In genomic region chr14:22871962-22872832, GRCh38 we compare ENCODE assay signal across 8 cellular contexts. TPM values are rescaled to one million over a fixed set of nuclear protein-coding genes. Genes with fewer than 3 reads are reported as not detected.
DNase-seq lines count a peak whose midpoint lies in the region; ATAC-seq and TF ChIP-seq lines count a peak whose summit lies in the region.

No MANE protein-coding gene starts in this region.

- no peaks in the 10 kb centered on the region for H3K27me3 Mint-ChIP-seq in activated naive CD8-positive, alpha-beta T cell treated with anti-CD3 and anti-CD28 coated beads for 36 hours
- no peaks in the 10 kb centered on the region for H3K27me3 Mint-ChIP-seq in type B pancreatic cell

- WGBS in trophoblast cell (ENCODE audit: extremely low coverage, insufficient coverage, insufficient read length) = no CpG with 5 or more reads among the region's 54 CpGs

- peak overlapping the region; percentile 97 for H3K4me3 ChIP-seq in DOHH2 (ENCODE audit: low read length)
- peak overlapping the region; percentile 79 for H3K4me3 ChIP-seq in trophoblast cell (ENCODE audit: low read depth, low read length)

- H3K79me1 ChIP-seq in trophoblast cell (ENCODE audit: low read length) = peaks cover 11% of the 10 kb centered on the region

- intact Hi-C loops in Right ventricle myocardium superior (cut with DNase I) = no loop called here

- H3K36me3 ChIP-seq in DOHH2 (ENCODE audit: control insufficient read depth, low read length) (peaks cover 51% of the 10 kb centered on the region), trophoblast cell (ENCODE audit: control insufficient read depth in 1 of 2, insufficient read depth in 2 of 2, low read length in 2 of 2) (peaks cover 30 to 33% of the 10 kb centered on the region in 2 experiments)

- H3K14ac ChIP-seq in trophoblast cell (ENCODE audit: low read length) = peak overlapping the region; percentile 89

- H2AK5ac ChIP-seq in trophoblast cell (ENCODE audit: low read length) = peak overlapping the region; percentile 60

- ATAC-seq in GM21723 (IDR thresholded peaks at IDR 0.05; ENCODE audit: unreplicated experiment) (peak; percentile 19), Right ventricle myocardium superior (ENCODE audit: poor library complexity) (peak; percentile 61)

- H3K18ac ChIP-seq in trophoblast cell (ENCODE audit: low read length) = peak overlapping the region; percentile 96

- peaks cover 11% of the 10 kb centered on the region for H3F3A ChIP-seq in DOHH2 (ENCODE audit: control insufficient read depth, insufficient read depth)

- peak overlapping the region; percentile 91 for H4K8ac ChIP-seq in trophoblast cell (ENCODE audit: low read depth, low read length)

- peak; percentile 85 for DNase-seq in SK-MEL-5 (ENCODE audit: low read depth, low spot score)
- DNase-seq in activated naive CD8-positive, alpha-beta T cell treated with anti-CD3 and anti-CD28 coated beads for 36 hours = peak; percentile 61
- DNase-seq in Right ventricle myocardium superior = peak; percentile 84
- peak; percentile 81 to 93 for DNase-seq in trophoblast cell
- peak; percentile 87 for DNase-seq in type B pancreatic cell (ENCODE audit: extremely low spot score, unreplicated experiment)

- TF ChIP-seq CTCF in DOHH2 (IDR thresholded peaks at IDR 0.05; ENCODE audit: low read depth, low read length, poor library complexity, severe bottlenecking) (peak; percentile 97), LNCAP (IDR thresholded peaks at IDR 0.05) (peak; percentile 96), type B pancreatic cell (conservative IDR thresholded peaks at IDR 0.05) (peak; percentile 97)

- peaks cover 6% of the 10 kb centered on the region for H3K36me3 Mint-ChIP-seq in activated naive CD8-positive, alpha-beta T cell treated with anti-CD3 and anti-CD28 coated beads for 36 hours
- peaks cover 9% of the 10 kb centered on the region for H3K36me3 Mint-ChIP-seq in type B pancreatic cell

- no peaks in the 10 kb centered on the region for H3K9me2 ChIP-seq in DOHH2 (replicated peaks; ENCODE audit: control insufficient read depth, low read length)

- in situ Hi-C loops in SK-MEL-5 (cut with HindIII; ENCODE audit: low pct_unique_long_range_greater_than_20kb, low sequenced_read_pairs) = no loop called here

- peak overlapping the region; percentile 99 for H3K27ac Mint-ChIP-seq in activated naive CD8-positive, alpha-beta T cell treated with anti-CD3 and anti-CD28 coated beads for 36 hours
- peak overlapping the region; percentile 99 for H3K27ac Mint-ChIP-seq in type B pancreatic cell

- peaks cover 33% of the 10 kb centered on the region for H3K4me1 Mint-ChIP-seq in activated naive CD8-positive, alpha-beta T cell treated with anti-CD3 and anti-CD28 coated beads for 36 hours
- H3K4me1 Mint-ChIP-seq in type B pancreatic cell (ENCODE audit: unreplicated experiment) = peaks cover 14% of the 10 kb centered on the region

- peak overlapping the region; percentile 96 for H2AFZ ChIP-seq in trophoblast cell (ENCODE audit: insufficient read depth, low read length, poor library complexity)

- peak overlapping the region; percentile 82 for H4K12ac ChIP-seq in trophoblast cell (ENCODE audit: low read depth, low read length)

- H3K23ac ChIP-seq in trophoblast cell (ENCODE audit: low read length) = no peak overlapping the region

- H3K9me3 Mint-ChIP-seq in activated naive CD8-positive, alpha-beta T cell treated with anti-CD3 and anti-CD28 coated beads for 36 hours = no peaks in the 10 kb centered on the region
- H3K9me3 Mint-ChIP-seq in type B pancreatic cell = no peaks in the 10 kb centered on the region

- H2BK5ac ChIP-seq in trophoblast cell (ENCODE audit: low read depth, low read length, poor library complexity) = peak overlapping the region; percentile 97

- peaks cover 6% of the 10 kb centered on the region for H4K20me1 ChIP-seq in DOHH2 (ENCODE audit: control insufficient read depth, insufficient read depth, low read depth, low read length)

- H2BK12ac ChIP-seq in trophoblast cell (ENCODE audit: low read length) = peak overlapping the region; percentile 50

- H3K27ac ChIP-seq in DOHH2 (ENCODE audit: low read depth, low read length) (peak overlapping the region; percentile 95), trophoblast cell (ENCODE audit: low read depth, low read length) (peak overlapping the region; percentile 97)

- H3K27me3 ChIP-seq in DOHH2 (ENCODE audit: control insufficient read depth, low read length) = no peaks in the 10 kb centered on the region
- H3K27me3 ChIP-seq in trophoblast cell (ENCODE audit: insufficient read depth, low read length) = no peaks in the 10 kb centered on the region

- peak overlapping the region; percentile 89 for H3K4me3 Mint-ChIP-seq in activated naive CD8-positive, alpha-beta T cell treated with anti-CD3 and anti-CD28 coated beads for 36 hours
- peak overlapping the region; percentile 98 for H3K4me3 Mint-ChIP-seq in type B pancreatic cell

- H3K9me3 ChIP-seq in DOHH2 (ENCODE audit: control insufficient read depth, insufficient read depth, low read length) (no peaks in the 10 kb centered on the region), trophoblast cell (ENCODE audit: insufficient read depth, low read depth, low read length) (peaks cover 4% of the 10 kb centered on the region)

- H3K9ac ChIP-seq in trophoblast cell (ENCODE audit: low read length) = peak overlapping the region; percentile 89

- H3K4ac ChIP-seq in trophoblast cell (ENCODE audit: low read depth, low read length) = peak overlapping the region; percentile 94

- H4K91ac ChIP-seq in trophoblast cell (ENCODE audit: low read depth, low read length) = peak overlapping the region; percentile 93

- H3K79me2 ChIP-seq in DOHH2 (ENCODE audit: control insufficient read depth, low read length) (peaks cover 21% of the 10 kb centered on the region), trophoblast cell (ENCODE audit: control insufficient read depth, insufficient read depth, low read length, poor library complexity) (peaks cover 7% of the 10 kb centered on the region)

- H2BK120ac ChIP-seq in trophoblast cell (ENCODE audit: insufficient read depth, low read length, poor library complexity) = peak overlapping the region; percentile 94

- peak overlapping the region; percentile 93 for H3K4me2 ChIP-seq in DOHH2 (ENCODE audit: low read length)
- H3K4me2 ChIP-seq in trophoblast cell (ENCODE audit: low read length) = peak overlapping the region; percentile 97

- H3K4me1 ChIP-seq in DOHH2 (ENCODE audit: control insufficient read depth, low read length) = peaks cover 29% of the 10 kb centered on the region
- peaks cover 4 to 5% of the 10 kb centered on the region in 2 experiments for H3K4me1 ChIP-seq in trophoblast cell (ENCODE audit: control insufficient read depth in 1 of 2, insufficient read depth in 2 of 2, low read length in 2 of 2)

RNA-seq across cellular contexts. Expression of gene LRP10, which starts 0.7 kb away (rescaled TPM):
- 31.6 and 31.9 TPM in 2 replicates for total RNA-seq in SK-MEL-5 (2014; rRNA removed; shearing (Covaris generic))
- 94.4 and 118 TPM in 2 replicates for polyA plus RNA-seq in SK-MEL-5 (2015; cell fraction: cytosol; rRNA removed)
- 14.7 and 15.8 TPM in 2 replicates for polyA plus RNA-seq in SK-MEL-5 (2015; cell fraction: nucleus; rRNA removed)
- 10 to 100 TPM; 17.6 to 18.7 TPM for total RNA-seq in activated naive CD8-positive, alpha-beta T cell treated with anti-CD3 and anti-CD28 coated beads for 36 hours
- 50.8 TPM for total RNA-seq in Right ventricle myocardium superior
- polyA plus RNA-seq in trophoblast cell (2013) = 32.8 and 36.9 TPM in 2 replicates
- total RNA-seq in type B pancreatic cell (ENCODE audit: low replicate concordance) = 52.3 and 91.8 TPM in 2 replicates

RNA-seq across cellular contexts. Expression of gene REM2, which starts 10.8 kb away (rescaled TPM):
- total RNA-seq in SK-MEL-5 (2014; rRNA removed; shearing (Covaris generic)) = not detected in 2 replicates
- polyA plus RNA-seq in SK-MEL-5 (2015; cell fraction: cytosol; rRNA removed) = not detected in 2 replicates
- polyA plus RNA-seq in SK-MEL-5 (2015; cell fraction: nucleus; rRNA removed) = not detected in 2 replicates
- under 1 TPM; 0.14 to 0.19 TPM for total RNA-seq in activated naive CD8-positive, alpha-beta T cell treated with anti-CD3 and anti-CD28 coated beads for 36 hours
- total RNA-seq in Right ventricle myocardium superior (not detected), type B pancreatic cell (ENCODE audit: low replicate concordance) (1.4 and 2.0 TPM in 2 replicates)
- 0.72 and 0.82 TPM in 2 replicates for polyA plus RNA-seq in trophoblast cell (2013)

RNA-seq across cellular contexts. Expression of gene MMP14, which starts 35.8 kb away (rescaled TPM):
- total RNA-seq in SK-MEL-5 (2014; rRNA removed; shearing (Covaris generic)) = 138 and 143 TPM in 2 replicates
- 169 and 195 TPM in 2 replicates for polyA plus RNA-seq in SK-MEL-5 (2015; cell fraction: cytosol; rRNA removed)
- polyA plus RNA-seq in SK-MEL-5 (2015; cell fraction: nucleus; rRNA removed) = 94.0 and 104 TPM in 2 replicates
- total RNA-seq in activated naive CD8-positive, alpha-beta T cell treated with anti-CD3 and anti-CD28 coated beads for 36 hours = 1 to 10 TPM; 1.1 to 1.8 TPM
- total RNA-seq in Right ventricle myocardium superior (22.5 TPM), type B pancreatic cell (ENCODE audit: low replicate concordance) (115 and 137 TPM in 2 replicates)
- 1,258 and 1,302 TPM in 2 replicates for polyA plus RNA-seq in trophoblast cell (2013)

RNA-seq across cellular contexts. Expression of gene MRPL52, which starts 42.5 kb away (rescaled TPM):
- total RNA-seq in SK-MEL-5 (2014; rRNA removed; shearing (Covaris generic)) = 43.9 and 65.2 TPM in 2 replicates
- 36.3 and 49.9 TPM in 2 replicates for polyA plus RNA-seq in SK-MEL-5 (2015; cell fraction: cytosol; rRNA removed)
- polyA plus RNA-seq in SK-MEL-5 (2015; cell fraction: nucleus; rRNA removed) = 31.1 and 39.0 TPM in 2 replicates
- total RNA-seq in activated naive CD8-positive, alpha-beta T cell treated with anti-CD3 and anti-CD28 coated beads for 36 hours = 100 to 1,000 TPM; 154 to 170 TPM
- total RNA-seq in Right ventricle myocardium superior (110 TPM), type B pancreatic cell (ENCODE audit: low replicate concordance) (88.5 and 96.6 TPM in 2 replicates)
- polyA plus RNA-seq in trophoblast cell (2013) = 216 and 219 TPM in 2 replicates

RNA-seq across cellular contexts. Expression of gene RBM23, which starts 46.8 kb away (rescaled TPM):
- total RNA-seq in SK-MEL-5 (2014; rRNA removed; shearing (Covaris generic)) = 62.7 and 63.2 TPM in 2 replicates
- 48.0 and 54.3 TPM in 2 replicates for polyA plus RNA-seq in SK-MEL-5 (2015; cell fraction: cytosol; rRNA removed)
- 63.6 and 68.7 TPM in 2 replicates for polyA plus RNA-seq in SK-MEL-5 (2015; cell fraction: nucleus; rRNA removed)
- 10 to 100 TPM; 66.2 to 67.2 TPM for total RNA-seq in activated naive CD8-positive, alpha-beta T cell treated with anti-CD3 and anti-CD28 coated beads for 36 hours
- total RNA-seq in Right ventricle myocardium superior = 37.8 TPM
- 58.8 and 61.4 TPM in 2 replicates for polyA plus RNA-seq in trophoblast cell (2013)
- total RNA-seq in type B pancreatic cell (ENCODE audit: low replicate concordance) = 91.5 and 102 TPM in 2 replicates

Comparison
In these comparisons a context has a peak if more than half of its experiments do, and no peak if none do; other contexts are left out.
1. Peak in every context shown above with its lines: DNase-seq, ATAC-seq, H3K4me3 ChIP-seq and H3K27ac ChIP-seq.